30 cellular contexts compared by ENCODE assay signal in the genomic region with DNA sequence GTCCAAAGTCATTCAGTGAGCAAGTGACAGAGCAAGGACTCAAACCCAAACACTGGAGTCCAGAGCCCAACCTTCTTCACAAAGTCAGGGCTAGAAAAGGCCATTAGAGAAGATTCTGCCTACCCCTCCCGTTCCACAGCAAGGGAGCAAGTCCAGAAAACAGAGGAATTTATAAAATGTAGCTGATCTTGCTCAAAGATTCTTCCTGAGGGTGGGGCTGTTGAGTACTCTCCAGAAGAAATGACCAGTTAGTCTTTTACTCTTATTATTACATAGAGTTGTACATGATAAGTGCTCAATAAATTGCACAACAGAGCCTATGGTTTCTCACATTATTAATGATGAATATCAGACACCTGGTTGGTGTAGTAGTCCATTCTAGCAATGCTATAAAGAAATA. TPM values are rescaled to one million over a fixed set of nuclear protein-coding genes. Genes with fewer than 3 reads are reported as not detected.
"Had no signal": no experiment of that assay in that cellular context is flagged by ENCODE, and none has a peak within 500 bp of the region (broad histone marks: within the 10 kb centered on the region; RNA-seq: fewer than 3 reads in every experiment).

No MANE protein-coding gene starts in this region.

- H3K27ac ChIP-seq: SJCRH30, VCaP had no signal

- H3K27me3 ChIP-seq: SJCRH30 had no signal

- H3K36me3 ChIP-seq: SJCRH30 had no signal

- ATAC-seq: activated naive CD4-positive, alpha-beta T cell treated with anti-CD3 and anti-CD28 coated beads, Interleukin-2, amount 50 U/mL, for 72 hours; activated naive CD8-positive, alpha-beta T cell treated with anti-CD3 and anti-CD28 coated beads, Interleukin-2, amount 50 U/mL, for 24 hours; activated T-cell treated with anti-CD3 and anti-CD28 coated beads, Interleukin-2, amount 50 U/mL, for 4 hours; Panc1; Right ventricle myocardium inferior had no signal

- H3K4me3 ChIP-seq: SJCRH30 had no signal

- DNase-seq: activated CD4-positive, alpha-beta memory T cell treated with anti-CD3 and anti-CD28 coated beads for 36 hours; activated CD4-positive, alpha-beta T cell treated with anti-CD3 and anti-CD28 coated beads, Interleukin-2, amount 10 ng/mL, durations not matched to agents 7 days and 5 days; activated CD4-positive, CD25-positive, alpha-beta regulatory T cell; activated CD8-positive, alpha-beta memory T cell treated with anti-CD3 and anti-CD28 coated beads for 24 hours; activated effector memory CD4-positive, alpha-beta T cell treated with anti-CD3 and anti-CD28 coated beads, Interleukin-2, amount 50 U/mL, for 16 hours; activated naive CD4-positive, alpha-beta T cell treated with Interleukin-2 at 50 U/mL for 16 hours; activated naive CD8-positive, alpha-beta T cell treated with anti-CD3 and anti-CD28 coated beads, Interleukin-2, amount 50 U/mL, for 24 hours; activated T-cell treated with anti-CD3 and anti-CD28 coated beads, Interleukin-2, amount 50 U/mL, for 4 hours; amygdala; NCI-H1092; NCI-H1417; NCI-H1694; NCI-H2029; NCI-H2107; NCI-H345; NCI-H510A; NCI-H526 treated with DMSO at 0.1 percent for 48 hours; NCI-H82; OCI-M1; RPMI8226; SJCRH30; SK-N-SH; T-helper 1 cell had no signal

- H3K9me3 ChIP-seq: SJCRH30, SK-N-SH had no signal

- H3K9ac ChIP-seq: SK-N-SH had no signal

- H3K4me1 ChIP-seq: SJCRH30 had no signal

RNA-seq across cellular contexts. Expression of a gene that starts 39.3 kb away (rescaled TPM):
- total RNA-seq: activated CD4-positive, alpha-beta memory T cell treated with anti-CD3 and anti-CD28 coated beads for 36 hours; activated CD4-positive, alpha-beta T cell treated with anti-CD3 and anti-CD28 coated beads, Interleukin-2, amount 10 ng/mL, durations not matched to agents 7 days and 5 days; activated naive CD4-positive, alpha-beta T cell treated with anti-CD3 and anti-CD28 coated beads, Interleukin-2, amount 50 U/mL, for 72 hours; activated T-cell treated with anti-CD3 and anti-CD28 coated beads, Interleukin-2, amount 50 U/mL, for 4 hours; astrocyte; MCF 10A; Right ventricle myocardium inferior; SJCRH30; T-helper 2 cell treated with Interferon-gamma antibody and Interleukin-4, amounts not matched to agents 100 ng/mL and 5 ng/mL, for 36 hours had no signal
- polyA plus RNA-seq: SK-N-SH had no signal
